Comparison of ENCODE assay signal across 22 cellular contexts in the genomic region with DNA sequence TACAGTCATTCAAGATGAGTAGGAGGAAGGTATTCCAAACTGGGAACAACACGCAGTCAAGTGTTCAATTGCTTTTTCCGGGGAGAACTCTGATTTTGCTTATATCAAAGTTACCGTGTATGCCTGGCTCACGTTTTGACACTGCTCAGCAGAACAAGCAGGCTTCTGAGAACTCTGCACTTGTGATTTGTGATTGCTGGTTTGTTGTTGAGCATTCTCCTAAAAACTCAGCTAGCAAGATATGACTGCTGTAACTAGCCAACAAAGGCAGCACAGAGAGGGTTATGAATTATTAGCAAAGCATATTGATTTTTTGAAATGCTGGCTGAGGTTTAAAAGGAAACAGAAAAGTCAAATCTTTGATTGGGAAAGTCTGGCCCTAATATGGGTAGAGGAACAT.
DNase-seq lines count a peak whose midpoint lies in the region; ATAC-seq, FAIRE-seq and TF ChIP-seq lines count a peak whose summit lies in the region.
"Had no signal": no experiment of that assay in that cellular context is flagged by ENCODE, and none has a peak within 500 bp of the region (broad histone marks: within the 10 kb centered on the region; RNA-seq: fewer than 3 reads in every experiment).

No MANE protein-coding gene starts in this region.

- BruUV-seq in Calu3 (replicated peaks; lab: Mats Ljungman, UMichigan), result no TSS peak

- 17 to 21% methylated on average over 4 of the region's 4 CpGs for WGBS in body of pancreas, 2 donors
- 14 to 20% methylated on average over 4 of the region's 4 CpGs for WGBS in pancreas, 2 donors

- H3K27ac Mint-ChIP-seq in Calu3 (ENCODE audit: unreplicated experiment), result no peak overlapping the region
- H3K27ac Mint-ChIP-seq: CD14-positive monocyte; CD4-positive, alpha-beta memory T cell; CD4-positive, CD25-positive, alpha-beta regulatory T cell; CD8-positive, alpha-beta memory T cell had no signal

- CTCF ChIA-PET in Calu3 (lab: Charles Lee), result interaction anchor here (1.2 kb wide), 1 partner anchor 18 kb away, joined by 3 read pairs; no protein-coding TSS in a partner anchor

- H3K4me1 ChIP-seq in body of pancreas, result peaks cover 5% of the 10 kb centered on the region
- H3K4me1 ChIP-seq in pancreas, result no peaks in the 10 kb centered on the region
- H3K4me1 ChIP-seq: BE2C, BLaER1 had no signal

- H3K4me1 Mint-ChIP-seq in Calu3 (ENCODE audit: low read depth, unreplicated experiment), result no peaks in the 10 kb centered on the region
- H3K4me1 Mint-ChIP-seq: CD14-positive monocyte; CD4-positive, alpha-beta memory T cell; CD4-positive, CD25-positive, alpha-beta regulatory T cell; CD8-positive, alpha-beta memory T cell had no signal

- H3K27me3 ChIP-seq in body of pancreas, result no peaks in the 10 kb centered on the region
- no peaks in the 10 kb centered on the region for H3K27me3 ChIP-seq in pancreas
- H3K27me3 ChIP-seq: BE2C, BLaER1 had no signal

- DNase-seq in Calu3 (peak; percentile 4), body of pancreas (no peak), pancreas (no peak), ecto neural progenitor cell (ENCODE audit: low spot score) (no peak)
- DNase-seq: 8988T; ACHN; BE2C; C1 segment of cervical spinal cord; CD4-positive, alpha-beta memory T cell; CD4-positive, CD25-positive, alpha-beta regulatory T cell; CD8-positive, alpha-beta memory T cell; COR-L47; DMS79 treated with DMSO at 0.1 percent for 48 hours; GF-D8 had no signal

- H3K9me3 ChIP-seq in body of pancreas, result no peaks in the 10 kb centered on the region
- H3K9me3 ChIP-seq in pancreas, result no peaks in the 10 kb centered on the region
- H3K9me3 ChIP-seq: BE2C, BLaER1 had no signal

- no peak for TF ChIP-seq CTCF in Calu3 (IDR thresholded peaks at IDR 0.05; ENCODE audit: unreplicated experiment)
- no peak for TF ChIP-seq CTCF in body of pancreas (IDR thresholded peaks at IDR 0.05)
- no peak for TF ChIP-seq CTCF in pancreas (IDR thresholded peaks at IDR 0.05)

- H3K36me3 Mint-ChIP-seq in Calu3 (ENCODE audit: insufficient read depth, unreplicated experiment), result no peaks in the 10 kb centered on the region
- H3K36me3 Mint-ChIP-seq: CD14-positive monocyte; CD4-positive, alpha-beta memory T cell; CD4-positive, CD25-positive, alpha-beta regulatory T cell; CD8-positive, alpha-beta memory T cell had no signal

- peaks cover 2% of the 10 kb centered on the region for H3K9me3 Mint-ChIP-seq in Calu3 (ENCODE audit: low read depth, unreplicated experiment)

- no peak overlapping the region for H3K4me3 Mint-ChIP-seq in Calu3 (ENCODE audit: low read depth, unreplicated experiment)
- H3K4me3 Mint-ChIP-seq: CD4-positive, alpha-beta memory T cell; CD4-positive, CD25-positive, alpha-beta regulatory T cell; CD8-positive, alpha-beta memory T cell had no signal

- H3K4me3 ChIP-seq in body of pancreas, result no peak overlapping the region
- H3K4me3 ChIP-seq in pancreas, result no peak overlapping the region
- H3K4me3 ChIP-seq: BLaER1 had no signal

- no peaks in the 10 kb centered on the region for H3K27me3 Mint-ChIP-seq in Calu3 (ENCODE audit: unreplicated experiment)
- H3K27me3 Mint-ChIP-seq: CD4-positive, CD25-positive, alpha-beta regulatory T cell; CD8-positive, alpha-beta memory T cell had no signal

- H3K27ac ChIP-seq in body of pancreas, result peak overlapping the region in 1 of 4 donors; percentile 15
- H3K27ac ChIP-seq in pancreas, result no peak overlapping the region
- H3K27ac ChIP-seq: BLaER1 had no signal

- intact Hi-C loops in Calu3 (cut with micrococcal nuclease; ENCODE audit: unreplicated experiment), result no loop called here
- intact Hi-C loops in body of pancreas (cut with DNase I), result no loop called here
- intact Hi-C loops in pancreas (cut with DNase I), result no loop called here

- FAIRE-seq in pancreas (lab: Jason Lieb, UNC), result no peak
- FAIRE-seq: A204.1, D721Med, G401.6, GM12891, GM19239 had no signal

- H3K36me3 ChIP-seq in body of pancreas (replicated peaks in 1 of 2; ENCODE audit: insufficient read depth in 1 of 2, low read depth in 2 of 2) (no peaks in the 10 kb centered on the region), pancreas (no peaks in the 10 kb centered on the region)
- H3K36me3 ChIP-seq: BE2C, BLaER1 had no signal

- TF ChIP-seq POLR2A in body of pancreas (IDR thresholded peaks at IDR 0.05), result no peak

- ATAC-seq in body of pancreas, result peak; percentile 67
- peak; percentile 40 to 74 (median 56) for ATAC-seq in pancreas
- ATAC-seq in HG02852 (IDR thresholded peaks at IDR 0.05; ENCODE audit: unreplicated experiment), result no peak
